ENCODE assay signal across 1 cellular context in the genomic region with DNA sequence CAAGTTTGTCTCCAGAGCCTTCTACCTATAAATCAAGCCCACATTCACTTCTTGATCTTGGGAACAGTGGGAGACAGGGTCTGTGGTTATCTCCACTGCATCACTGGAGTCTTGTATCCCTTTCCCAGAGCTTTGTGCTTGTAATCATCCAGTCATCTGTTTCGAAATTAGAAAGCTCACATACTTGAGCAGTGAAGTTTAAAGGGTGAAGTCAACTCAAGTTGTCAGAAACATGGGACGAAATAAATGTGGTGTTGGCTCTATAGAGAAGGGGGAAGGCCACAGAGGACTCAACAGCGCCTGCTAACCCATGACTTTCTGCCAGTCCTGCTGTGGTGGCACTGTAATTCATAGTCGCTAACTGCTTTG.
TF ChIP-seq lines count a peak whose summit lies in the region.

No MANE protein-coding gene starts in this region.

TF ChIP-seq in SK-N-SH, 30 proteins besides CTCF, POLR2A, EP300 and RAD21 (continued from another document):
- no peak for TF ChIP-seq FOXJ3 (CRISPR knock-in tag; IDR thresholded peaks at IDR 0.05)
